In the genomic region with DNA sequence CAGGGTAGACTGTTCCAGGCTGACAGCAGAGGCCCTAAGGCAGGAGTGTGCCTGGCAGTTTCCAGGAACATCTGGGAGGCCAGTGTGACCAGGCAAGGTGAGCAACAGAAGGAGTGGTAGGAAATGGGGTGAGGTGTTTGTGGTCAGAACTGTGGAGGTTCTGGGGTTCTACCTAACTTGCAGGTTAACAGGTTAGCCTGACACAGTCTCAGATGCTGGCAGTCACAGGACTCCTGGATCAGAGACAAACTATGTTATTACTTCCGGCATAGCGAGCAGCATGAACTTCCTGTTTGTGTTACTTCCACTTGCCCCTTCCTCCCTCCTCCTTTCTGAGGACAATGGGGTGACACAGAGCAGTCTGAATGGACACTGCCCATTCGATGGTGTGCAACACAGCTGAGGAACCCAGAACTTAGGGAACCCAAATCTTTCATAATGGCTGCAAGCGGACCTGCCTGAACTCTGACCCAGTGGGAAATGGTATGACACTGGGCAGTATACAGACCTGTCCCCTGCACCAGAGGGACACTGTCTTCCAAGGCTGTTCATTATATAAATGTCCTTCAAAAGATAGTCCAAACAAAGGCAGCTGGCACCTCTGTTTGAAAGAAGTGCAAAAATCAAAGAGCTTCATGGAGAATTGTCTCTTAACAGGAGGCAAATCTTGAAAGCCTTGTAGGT, we compare ENCODE assay signal across 9 cellular contexts. TPM values are rescaled to one million over a fixed set of nuclear protein-coding genes. Genes with fewer than 3 reads are reported as not detected.
DNase-seq lines count a peak whose midpoint lies in the region; ATAC-seq, FAIRE-seq and TF ChIP-seq lines count a peak whose summit lies in the region.
"Had no signal": no experiment of that assay in that cellular context is flagged by ENCODE, and none has a peak within 500 bp of the region (broad histone marks: within the 10 kb centered on the region; RNA-seq: fewer than 3 reads in every experiment).

No MANE protein-coding gene starts in this region.

- FAIRE-seq in GM18507 (lab: Jason Lieb, UNC), result peak; percentile 65

- peaks cover 16% of the 10 kb centered on the region for H3K79me2 ChIP-seq in OCI-LY7 (ENCODE audit: insufficient read depth, low read depth, low read length)
- peaks cover 8% of the 10 kb centered on the region for H3K79me2 ChIP-seq in trophoblast cell (ENCODE audit: control insufficient read depth, insufficient read depth, low read length, poor library complexity)

- no peak overlapping the region for H3K14ac ChIP-seq in trophoblast cell (ENCODE audit: low read length)

- TF ChIP-seq CTCF in OCI-LY7 (conservative IDR thresholded peaks at IDR 0.05; ENCODE audit: low read length), result no peak

- H2BK12ac ChIP-seq in trophoblast cell (ENCODE audit: low read length), result no peak overlapping the region

- H3K18ac ChIP-seq in trophoblast cell (ENCODE audit: low read length), result no peak overlapping the region

- H4K20me1 ChIP-seq in OCI-LY7 (ENCODE audit: insufficient read depth, low read length), result peaks cover 7% of the 10 kb centered on the region; the same call in 1 of the 2 replicates

- no peak overlapping the region for H2BK120ac ChIP-seq in trophoblast cell (ENCODE audit: insufficient read depth, low read length, poor library complexity)

- peak overlapping the region; percentile 40 for H4K12ac ChIP-seq in trophoblast cell (ENCODE audit: low read depth, low read length)

- BruUV-seq in OCI-LY7 (replicated peaks; lab: Mats Ljungman, UMichigan), result no TSS peak

- H2AFZ ChIP-seq in OCI-LY7 (ENCODE audit: low read length) (peak overlapping the region; percentile 100), trophoblast cell (ENCODE audit: insufficient read depth, low read length, poor library complexity) (peak overlapping the region; percentile 66)

- H4K91ac ChIP-seq in trophoblast cell (ENCODE audit: low read depth, low read length), result no peak overlapping the region

- no peak for ATAC-seq in HG02678 (IDR thresholded peaks at IDR 0.05; ENCODE audit: unreplicated experiment)
- no peak for ATAC-seq in HG03025 (IDR thresholded peaks at IDR 0.05; ENCODE audit: low FRiP score, unreplicated experiment)

- no peaks in the 10 kb centered on the region for H3K36me3 ChIP-seq in OCI-LY7 (ENCODE audit: insufficient read depth, low read length)
- H3K36me3 ChIP-seq in trophoblast cell (ENCODE audit: control insufficient read depth in 1 of 2, insufficient read depth in 2 of 2, low read length in 2 of 2), result no peaks in the 10 kb centered on the region

- POLR2A ChIA-PET in OCI-LY7 (lab: Charles Lee), result interaction anchor here (0.8 to 1.3 kb wide), 5 partner anchors 15 to 93 kb away, joined by 3 to 9 read pairs (median 3); a partner anchor contains a TSS

- H2BK5ac ChIP-seq in trophoblast cell (ENCODE audit: low read depth, low read length, poor library complexity), result no peak overlapping the region

- H3K4ac ChIP-seq in trophoblast cell (ENCODE audit: low read depth, low read length), result no peak overlapping the region

- H2AK5ac ChIP-seq in trophoblast cell (ENCODE audit: low read length), result no peak overlapping the region

- H3K27me3 ChIP-seq in trophoblast cell (ENCODE audit: insufficient read depth, low read length), result no peaks in the 10 kb centered on the region

- no peak overlapping the region for H3K23ac ChIP-seq in trophoblast cell (ENCODE audit: low read length)

- peak overlapping the region; percentile 66 for H4K8ac ChIP-seq in trophoblast cell (ENCODE audit: low read depth, low read length)

- H3K4me1 ChIP-seq in OCI-LY7 (ENCODE audit: insufficient read depth, low read length, poor library complexity, severe bottlenecking), result peaks cover 18% of the 10 kb centered on the region
- H3K4me1 ChIP-seq in trophoblast cell (ENCODE audit: control insufficient read depth in 1 of 2, insufficient read depth in 2 of 2, low read length in 2 of 2), result peaks cover 0 to 6% of the 10 kb centered on the region in 2 experiments

- no peak overlapping the region for H3K9ac ChIP-seq in trophoblast cell (ENCODE audit: low read length)

- peak; percentile 22 for DNase-seq in GM18507 (ENCODE audit: extremely low spot score, insufficient read length, low read depth)
- peak; percentile 77 for DNase-seq in OCI-LY7 (ENCODE audit: low spot score)
- DNase-seq in central memory CD4-positive, alpha-beta T cell, result peak; percentile 54
- no peak for DNase-seq in trophoblast cell
- DNase-seq in NCI-H526 (lab: John Stamatoyannopoulos, UW), result no peak
- no peak for DNase-seq in NCI-H1092 (lab: John Stamatoyannopoulos, UW)
- DNase-seq: NCI-H2029 had no signal

- intact Hi-C loops in OCI-LY7 (cut with micrococcal nuclease; ENCODE audit: unreplicated experiment), result no loop called here

- H3K4me2 ChIP-seq in OCI-LY7 (ENCODE audit: low read length) (peak overlapping the region; percentile 60), trophoblast cell (ENCODE audit: low read length) (no peak overlapping the region)

- peaks cover 8% of the 10 kb centered on the region for H3K79me1 ChIP-seq in trophoblast cell (ENCODE audit: low read length)

- no peaks in the 10 kb centered on the region for H3K9me2 ChIP-seq in OCI-LY7 (ENCODE audit: insufficient read depth, low read length)

- WGBS in trophoblast cell (ENCODE audit: extremely low coverage, insufficient coverage, insufficient read length), result no CpG with 5 or more reads among the region's 4 CpGs

- H3K4me3 ChIP-seq in OCI-LY7 (ENCODE audit: low read depth, low read length, poor library complexity, severe bottlenecking) (peak overlapping the region; percentile 35), trophoblast cell (ENCODE audit: low read depth, low read length) (no peak overlapping the region)

- H3K9me3 ChIP-seq in OCI-LY7 (ENCODE audit: low read length) (no peaks in the 10 kb centered on the region; the same call in 1 of the 2 replicates), trophoblast cell (ENCODE audit: insufficient read depth, low read depth, low read length) (no peaks in the 10 kb centered on the region)

- peak overlapping the region; percentile 2 for H3K27ac ChIP-seq in OCI-LY7 (ENCODE audit: low read depth, low read length, poor library complexity, severe bottlenecking)
- H3K27ac ChIP-seq in trophoblast cell (ENCODE audit: low read depth, low read length), result no peak overlapping the region

- CTCF ChIA-PET in OCI-LY7 (lab: Charles Lee; ENCODE audit: unreplicated experiment), result no interaction called here

RNA-seq across cellular contexts. Expression of a gene that starts 3.9 kb away (rescaled TPM):
- 39.4 and 39.5 TPM in 2 replicates for total RNA-seq in OCI-LY7 (2014; rRNA removed; shearing (Covaris generic))
- 71.0 and 81.4 TPM in 2 replicates for total RNA-seq in OCI-LY7 (2022)
- polyA plus RNA-seq in trophoblast cell (2013), result 131 and 137 TPM in 2 replicates

RNA-seq across cellular contexts. Expression of a gene that starts 27.7 kb away (rescaled TPM):
- total RNA-seq in OCI-LY7 (2014; rRNA removed; shearing (Covaris generic)), result 32.5 and 33.4 TPM in 2 replicates
- total RNA-seq in OCI-LY7 (2022), result 47.3 and 48.1 TPM in 2 replicates
- 3.7 TPM in 2 replicates for polyA plus RNA-seq in trophoblast cell (2013)

RNA-seq across cellular contexts. Expression of a gene that starts 41.6 kb away (rescaled TPM):
- 1.1 and 1.7 TPM in 2 replicates for total RNA-seq in OCI-LY7 (2014; rRNA removed; shearing (Covaris generic))
- total RNA-seq in OCI-LY7 (2022), result 2.4 and 2.6 TPM in 2 replicates
- 1.2 and 1.3 TPM in 2 replicates for polyA plus RNA-seq in trophoblast cell (2013)

RNA-seq across cellular contexts. Expression of a gene that starts 59.0 kb away (rescaled TPM):
- 215 and 221 TPM in 2 replicates for total RNA-seq in OCI-LY7 (2014; rRNA removed; shearing (Covaris generic))
- 223 and 231 TPM in 2 replicates for total RNA-seq in OCI-LY7 (2022)
- 67.0 and 68.2 TPM in 2 replicates for polyA plus RNA-seq in trophoblast cell (2013)

Comparison
In these comparisons a context has a peak if more than half of its experiments do, and no peak if none do; other contexts are left out.
1. DNase-seq: peak in GM18507 (single experiment), OCI-LY7 (single experiment) and central memory CD4-positive, alpha-beta T cell (single experiment); none in trophoblast cell (0 of 2), NCI-H526 (0 of 2) and NCI-H1092 (single experiment).